ENCODE assay signal across 10 cellular contexts in genomic region chr19:44749318-44749717, GRCh38. TPM values are rescaled to one million over a fixed set of nuclear protein-coding genes. Genes with fewer than 3 reads are reported as not detected.
DNase-seq lines count a peak whose midpoint lies in the region; ATAC-seq, FAIRE-seq and TF ChIP-seq lines count a peak whose summit lies in the region.
"Had no signal": no experiment of that assay in that cellular context is flagged by ENCODE, and none has a peak within 500 bp of the region (broad histone marks: within the 10 kb centered on the region; RNA-seq: fewer than 3 reads in every experiment).

No MANE protein-coding gene starts in this region.

- no peaks in the 10 kb centered on the region for H3K27me3 ChIP-seq in gastrocnemius medialis

- intact Hi-C loops in gastrocnemius medialis (cut with DNase I; ENCODE audit: low total_unique reads), result loop anchor here (5.0 to 10.0 kb wide), 3 partner anchors 205 to 1018 kb away; partner anchors contain the start of genes CLPTM1, PPP1R37 and SIX5

- H3K9me3 ChIP-seq in gastrocnemius medialis, result no peaks in the 10 kb centered on the region

- TF ChIP-seq CTCF in VCaP (conservative IDR thresholded peaks at IDR 0.05), result no peak
- TF ChIP-seq CTCF in fibroblast of villous mesenchyme (IDR thresholded peaks at IDR 0.05; ENCODE audit: insufficient read depth, low read depth, low read length), result no peak
- no peak for TF ChIP-seq CTCF in gastrocnemius medialis (IDR thresholded peaks at IDR 0.05 in 4 of 5, conservative IDR thresholded peaks at IDR 0.05 in 1 of 5)

- DNase-seq in GM12892 (ENCODE audit: insufficient read length) (no peak), fibroblast of villous mesenchyme (ENCODE audit: low read depth) (no peak), gastrocnemius medialis (no peak), H4 (ENCODE audit: low spot score) (no peak), NCI-H1930 (lab: John Stamatoyannopoulos, UW) (no peak)
- no peak for DNase-seq in stimulated activated CD4-positive, alpha-beta T cell treated with anti-CD3 and anti-CD28 coated beads, Interleukin-4, amount 100 ng/mL, for 1 hour

- no peak for ATAC-seq in gastrocnemius medialis
- no peak for ATAC-seq in HG03175 (IDR thresholded peaks at IDR 0.05; ENCODE audit: unreplicated experiment)

- in situ Hi-C loops in gastrocnemius medialis (cut with MboI; ENCODE audit: low sequenced_read_pairs in 4 of 4), result no loop called here

- H3K4me1 ChIP-seq in gastrocnemius medialis, result peaks cover 47 to 58% of the 10 kb centered on the region in 2 donors

- H3K36me3 ChIP-seq in gastrocnemius medialis, result peaks cover 0 to 16% of the 10 kb centered on the region in 2 donors

- H3K27ac ChIP-seq in VCaP, result peak overlapping the region; percentile 96
- peak overlapping the region; percentile 91 to 97 (median 95) for H3K27ac ChIP-seq in gastrocnemius medialis

- peak; percentile 14 for FAIRE-seq in GM12892 (lab: Jason Lieb, UNC)

- H3K4me3 ChIP-seq in fibroblast of villous mesenchyme (ENCODE audit: low read depth, low read length) (peak overlapping the region; percentile 85), gastrocnemius medialis (peak overlapping the region; percentile 61 to 87 (median 72))

- no peak for TF ChIP-seq POLR2A in GM12892 (IDR thresholded peaks at IDR 0.05; ENCODE audit: low read depth, low read length)
- no peak for TF ChIP-seq POLR2A in gastrocnemius medialis (IDR thresholded peaks at IDR 0.05)

RNA-seq across cellular contexts. Expression of gene BCL3, which starts 0.8 kb away (rescaled TPM):
- polyA plus RNA-seq in GM12892 (2012; ENCODE audit: missing spikeins), result 3.3 TPM
- 8.6 and 10.0 TPM in 2 replicates for total RNA-seq in fibroblast of villous mesenchyme
- 10 to 100 TPM in 1 of 4 donors, 1 to 10 TPM in 3; 7.2 to 15.7 (median 8.5) TPM for total RNA-seq in gastrocnemius medialis
- total RNA-seq in H4 (2014; rRNA removed; shearing (Covaris generic)), result 7.8 and 11.6 TPM in 2 replicates

RNA-seq across cellular contexts. Expression of gene CBLC, which starts 28.4 kb away (rescaled TPM):
- polyA plus RNA-seq in GM12892 (2012; ENCODE audit: missing spikeins), result not detected
- total RNA-seq in fibroblast of villous mesenchyme (under 0.01 TPM in 2 replicates), gastrocnemius medialis (under 1 TPM in 1 of 4 donors, not detected in 3; 0.49 TPM)
- total RNA-seq in H4 (2014; rRNA removed; shearing (Covaris generic)), result not detected in 2 replicates
- total RNA-seq: myocyte; T-helper 1 cell treated with Interleukin-12 subunit alpha and Interleukin-12 subunit beta and Interleukin-4 antibody, amounts not matched to agents 30 ng/mL and 1 ng/mL, for 36 hours had no signal

RNA-seq across cellular contexts. Expression of gene CEACAM16, which starts 50.4 kb away (rescaled TPM):
- not detected for polyA plus RNA-seq in GM12892 (2012; ENCODE audit: missing spikeins)
- total RNA-seq in fibroblast of villous mesenchyme (under 0.01 and 0.32 TPM in 2 replicates), gastrocnemius medialis (not detected)
- not detected in 2 replicates for total RNA-seq in H4 (2014; rRNA removed; shearing (Covaris generic))
- total RNA-seq: T-helper 1 cell treated with Interleukin-12 subunit alpha and Interleukin-12 subunit beta and Interleukin-4 antibody, amounts not matched to agents 30 ng/mL and 1 ng/mL, for 36 hours had no signal

RNA-seq across cellular contexts. Expression of gene BCAM, which starts 59.6 kb away (rescaled TPM):
- not detected for polyA plus RNA-seq in GM12892 (2012; ENCODE audit: missing spikeins)
- total RNA-seq in fibroblast of villous mesenchyme, result 10.3 and 15.1 TPM in 2 replicates
- 10 to 100 TPM; 10.2 to 24.6 (median 23.6) TPM for total RNA-seq in gastrocnemius medialis
- total RNA-seq in H4 (2014; rRNA removed; shearing (Covaris generic)), result 5.8 and 6.2 TPM in 2 replicates
- total RNA-seq: T-helper 1 cell treated with Interleukin-12 subunit alpha and Interleukin-12 subunit beta and Interleukin-4 antibody, amounts not matched to agents 30 ng/mL and 1 ng/mL, for 36 hours had no signal
